In the genomic region with DNA sequence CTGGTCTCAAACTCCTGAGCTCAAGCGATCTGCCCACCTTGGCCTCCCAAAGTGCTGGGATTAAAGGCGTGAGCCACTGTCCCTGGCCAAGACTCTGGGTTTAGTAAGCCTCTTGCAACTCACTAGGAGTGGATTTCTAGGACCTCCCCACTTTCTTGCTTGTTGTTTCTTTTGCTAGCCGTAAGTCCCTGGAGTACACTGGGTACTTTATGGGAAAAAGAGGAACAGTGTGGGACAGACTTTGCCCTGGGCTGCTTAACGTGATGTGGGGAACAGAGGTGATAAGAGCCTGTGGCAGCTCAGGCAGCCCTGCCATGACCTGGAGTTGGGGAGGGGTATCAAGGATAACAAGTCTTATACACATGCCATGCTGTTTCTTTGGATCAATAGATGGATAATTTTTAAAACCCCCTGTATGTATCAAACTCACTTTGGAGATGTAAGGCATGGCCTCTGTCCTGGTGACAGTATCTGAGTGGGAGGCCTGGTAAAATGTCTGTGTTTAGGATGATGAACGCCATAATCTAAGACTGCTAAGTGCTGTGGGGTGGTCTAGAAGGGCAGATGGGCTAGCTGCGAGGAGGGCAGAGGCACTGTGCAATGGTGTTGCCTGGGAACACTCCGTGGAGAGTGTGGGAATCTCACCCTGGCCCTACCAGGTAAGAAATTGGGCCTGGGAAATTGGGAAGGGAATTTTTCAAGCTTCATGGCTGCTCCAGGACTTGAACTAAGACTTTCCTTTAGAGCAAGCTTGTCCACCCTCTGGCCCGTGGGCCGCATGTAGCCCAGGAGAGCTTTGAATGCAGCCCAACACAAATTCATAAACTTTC, we compare ENCODE assay signal across 9 cellular contexts. TPM values are rescaled to one million over a fixed set of nuclear protein-coding genes. Genes with fewer than 3 reads are reported as not detected.
DNase-seq lines count a peak whose midpoint lies in the region; ATAC-seq and TF ChIP-seq lines count a peak whose summit lies in the region.
"Had no signal": no experiment of that assay in that cellular context is flagged by ENCODE, and none has a peak within 500 bp of the region (broad histone marks: within the 10 kb centered on the region; RNA-seq: fewer than 3 reads in every experiment).

No MANE protein-coding gene starts in this region.

- no peak for ATAC-seq in activated CD8-positive, alpha-beta T cell treated with anti-CD3 and anti-CD28 coated beads for 36 hours

- no peaks in the 10 kb centered on the region for H3K23me2 ChIP-seq in H9 (ENCODE audit: insufficient read length, low read depth, low read length, poor library complexity, severe bottlenecking)

- TF ChIP-seq CTCF in H9 (conservative IDR thresholded peaks at IDR 0.05) (no peak), hepatocyte (IDR thresholded peaks at IDR 0.05; ENCODE audit: poor library complexity) (no peak)
- TF ChIP-seq CTCF in activated CD8-positive, alpha-beta T cell treated with anti-CD3 and anti-CD28 coated beads for 36 hours (IDR thresholded peaks at IDR 0.05), result no peak

- H3K36me3 ChIP-seq in hepatocyte (replicated peaks; ENCODE audit: insufficient read depth, low read depth), result no peaks in the 10 kb centered on the region
- no peaks in the 10 kb centered on the region for H3K36me3 ChIP-seq in skeletal muscle tissue (ENCODE audit: control insufficient read depth in 3 of 3, insufficient read depth in 3 of 3, low read length in 3 of 3)

- H3K4ac ChIP-seq in H9 (ENCODE audit: low read depth, low read length), result no peak overlapping the region

- peak overlapping the region; percentile 11 to 85 (median 21); a peak in 4 of 7 replicates for H3K27ac Mint-ChIP-seq in H9
- H3K27ac Mint-ChIP-seq in activated CD8-positive, alpha-beta T cell treated with anti-CD3 and anti-CD28 coated beads for 36 hours, result peak overlapping the region; percentile 97

- H3K79me2 ChIP-seq in H9 (ENCODE audit: insufficient read depth, low read length), result no peaks in the 10 kb centered on the region; the same call in 1 of the 2 replicates
- peaks cover 94% of the 10 kb centered on the region for H3K79me2 ChIP-seq in hepatocyte

- H2BK15ac ChIP-seq in H9 (ENCODE audit: low read depth, low read length), result no peak overlapping the region

- CTCF ChIA-PET in activated CD8-positive, alpha-beta T cell treated with anti-CD3 and anti-CD28 coated beads for 36 hours (lab: Charles Lee), result interaction anchor here (0.8 to 1.3 kb wide), 4 partner anchors 9 to 174 kb away, joined by 3 to 5 read pairs (median 3); no protein-coding TSS in a partner anchor

- H3K4me2 ChIP-seq in H9 (ENCODE audit: insufficient read depth, insufficient read length, low read length) (no peak overlapping the region), hepatocyte (peak overlapping the region; percentile 66)

- no peak overlapping the region for H2AK5ac ChIP-seq in H9 (ENCODE audit: insufficient read length, low read length)

- no peaks in the 10 kb centered on the region for H3K27me3 ChIP-seq in H9 (ENCODE audit: insufficient read depth, low read length)
- H3K27me3 ChIP-seq in hepatocyte, result no peaks in the 10 kb centered on the region
- H3K27me3 ChIP-seq in skeletal muscle tissue (ENCODE audit: control insufficient read depth in 3 of 3, insufficient read depth in 3 of 3, low read length in 3 of 3), result no peaks in the 10 kb centered on the region

- no peak overlapping the region for H3K18ac ChIP-seq in H9 (ENCODE audit: insufficient read length, low read depth, low read length)

- H3K27ac ChIP-seq in H9 (ENCODE audit: insufficient read length, low read depth, low read length), result no peak overlapping the region
- H3K27ac ChIP-seq in hepatocyte, result peak overlapping the region; percentile 96
- H3K27ac ChIP-seq in skeletal muscle tissue (ENCODE audit: low read depth, low read length), result peak overlapping the region; percentile 85

- H3K79me1 ChIP-seq in H9 (ENCODE audit: insufficient read depth, low read depth, low read length, poor library complexity, severe bottlenecking), result no peaks in the 10 kb centered on the region

- no peaks in the 10 kb centered on the region; the same call in 1 of the 2 replicates for H3K4me1 ChIP-seq in H9 (ENCODE audit: insufficient read depth, low read length)
- peaks cover 86% of the 10 kb centered on the region for H3K4me1 ChIP-seq in hepatocyte (ENCODE audit: insufficient read depth)
- H3K4me1 ChIP-seq in skeletal muscle tissue (ENCODE audit: control insufficient read depth in 3 of 3, insufficient read depth in 3 of 3, low read length in 3 of 3), result peaks cover 73 to 90% (median 86%) of the 10 kb centered on the region in 3 donors

- no peak overlapping the region for H2BK12ac ChIP-seq in H9 (ENCODE audit: insufficient read length, low read depth, low read length)

- H4K8ac ChIP-seq in H9 (replicated peaks; ENCODE audit: insufficient read length, low read depth, low read length), result no peak overlapping the region

- H3K9ac ChIP-seq in H9 (ENCODE audit: extremely low read depth, insufficient read length, low read length) (no peak overlapping the region), skeletal muscle tissue (ENCODE audit: low read depth in 1 of 3, low read length in 3 of 3) (peak overlapping the region; percentile 61 to 69 (median 63))

- H2AFZ ChIP-seq in H9 (ENCODE audit: low read length) (no peak overlapping the region), hepatocyte (no peak overlapping the region)

- DNase-seq in H9 (no peak), hepatocyte (ENCODE audit: low spot score) (peak; percentile 37), NCI-H526 (lab: John Stamatoyannopoulos, UW) (no peak), AML-193 (lab: John Stamatoyannopoulos, UW) (no peak), AG08396 (ENCODE audit: low spot score) (no peak), NCI-H524 (lab: John Stamatoyannopoulos, UW) (no peak)
- no peak for DNase-seq in activated CD8-positive, alpha-beta T cell treated with anti-CD3 and anti-CD28 coated beads for 36 hours
- DNase-seq: NCI-H1694 treated with DMSO at 0.1 percent for 48 hours had no signal

- POLR2A ChIA-PET in activated CD8-positive, alpha-beta T cell treated with anti-CD3 and anti-CD28 coated beads for 36 hours (lab: Charles Lee), result interaction anchor here (0.6 to 6.0 kb wide), 9 partner anchors 14 to 99 kb away, joined by 3 to 41 read pairs (median 6); no protein-coding TSS in a partner anchor

- H2BK5ac ChIP-seq in H9 (ENCODE audit: insufficient read length, low read length), result no peak overlapping the region

- no CpG with 5 or more reads among the region's 9 CpGs for WGBS in H9 (ENCODE audit: extremely low coverage, insufficient read length, low lambda C conversion rate)
- WGBS in hepatocyte (ENCODE audit: low lambda C conversion rate, missing lambda C conversion rate), result 67% methylated on average over 9 of the region's 9 CpGs

- no peak overlapping the region for H4K5ac ChIP-seq in H9 (ENCODE audit: insufficient read length, low read depth, low read length)

- H3K4me3 ChIP-seq in hepatocyte, result no peak overlapping the region
- peak overlapping the region in 2 of 3 donors; percentile 39 to 42 for H3K4me3 ChIP-seq in skeletal muscle tissue (ENCODE audit: low read length in 3 of 3)

- H3K9me3 ChIP-seq in H9 (ENCODE audit: control insufficient read depth, low read depth, low read length), result no peaks in the 10 kb centered on the region
- no peaks in the 10 kb centered on the region for H3K9me3 ChIP-seq in hepatocyte (ENCODE audit: low read depth)
- H3K9me3 ChIP-seq in skeletal muscle tissue (ENCODE audit: control insufficient read depth in 3 of 3, low read length in 3 of 3), result no peaks in the 10 kb centered on the region

- no peak overlapping the region for H2BK120ac ChIP-seq in H9 (ENCODE audit: low read depth, low read length, poor library complexity, severe bottlenecking)

- no peak overlapping the region for H4K91ac ChIP-seq in H9 (ENCODE audit: insufficient read length, low read depth, low read length)

- H3K4me1 Mint-ChIP-seq in H9, result peaks cover 8 to 27% of the 10 kb centered on the region in 2 experiments
- H3K4me1 Mint-ChIP-seq in activated CD8-positive, alpha-beta T cell treated with anti-CD3 and anti-CD28 coated beads for 36 hours (ENCODE audit: low read depth), result peaks cover 81% of the 10 kb centered on the region

- intact Hi-C loops in activated CD8-positive, alpha-beta T cell treated with anti-CD3 and anti-CD28 coated beads for 36 hours (cut with micrococcal nuclease), result loop anchor here (5.0 kb wide), 1 partner anchor 33 kb away; no protein-coding TSS in a partner anchor

- H3K56ac ChIP-seq in H9 (ENCODE audit: insufficient read length, low read depth, low read length), result no peak overlapping the region

- no peak overlapping the region for H3K14ac ChIP-seq in H9 (ENCODE audit: insufficient read depth, low read length)

- no peaks in the 10 kb centered on the region for H3K9me2 ChIP-seq in hepatocyte (replicated peaks; ENCODE audit: insufficient read depth)

- H3T11ph ChIP-seq in H9 (ENCODE audit: low read length), result no peak overlapping the region

- no peak overlapping the region for H3K23ac ChIP-seq in H9 (ENCODE audit: insufficient read length, low read depth, low read length)

- no peaks in the 10 kb centered on the region for H3K27me3 Mint-ChIP-seq in H9 (ENCODE audit: low read depth)
- no peaks in the 10 kb centered on the region for H3K27me3 Mint-ChIP-seq in activated CD8-positive, alpha-beta T cell treated with anti-CD3 and anti-CD28 coated beads for 36 hours

- H3K36me3 Mint-ChIP-seq in H9 (ENCODE audit: insufficient read depth in 1 of 3, low read depth in 3 of 3), result no peaks in the 10 kb centered on the region
- peaks cover 7% of the 10 kb centered on the region for H3K36me3 Mint-ChIP-seq in activated CD8-positive, alpha-beta T cell treated with anti-CD3 and anti-CD28 coated beads for 36 hours (ENCODE audit: low read depth)

- H4K20me1 ChIP-seq in H9 (ENCODE audit: control insufficient read depth, insufficient read depth, insufficient read length) (no peaks in the 10 kb centered on the region), hepatocyte (ENCODE audit: insufficient read depth, poor library complexity, severe bottlenecking) (no peaks in the 10 kb centered on the region)

- no peaks in the 10 kb centered on the region for H3K9me3 Mint-ChIP-seq in H9
- H3K9me3 Mint-ChIP-seq in activated CD8-positive, alpha-beta T cell treated with anti-CD3 and anti-CD28 coated beads for 36 hours, result no peaks in the 10 kb centered on the region

- H3K4me3 Mint-ChIP-seq in H9, result no peak overlapping the region
- peak overlapping the region; percentile 65 for H3K4me3 Mint-ChIP-seq in activated CD8-positive, alpha-beta T cell treated with anti-CD3 and anti-CD28 coated beads for 36 hours

- H2BK20ac ChIP-seq in H9 (ENCODE audit: low read depth, low read length, poor library complexity, severe bottlenecking), result no peak overlapping the region

RNA-seq across cellular contexts. Expression of a gene that starts 54.8 kb away (rescaled TPM):
- total RNA-seq in H9 (2021) (25.9 and 26.7 TPM in 2 replicates), hepatocyte (24.6 and 32.2 TPM in 2 replicates), skeletal muscle tissue (17.2 TPM)
- total RNA-seq in activated CD8-positive, alpha-beta T cell treated with anti-CD3 and anti-CD28 coated beads for 36 hours, result 10 to 100 TPM; 22.3 to 24.7 TPM
- polyA plus RNA-seq in hepatocyte, result 24.7 and 26.5 TPM in 2 replicates
